In the genomic region with DNA sequence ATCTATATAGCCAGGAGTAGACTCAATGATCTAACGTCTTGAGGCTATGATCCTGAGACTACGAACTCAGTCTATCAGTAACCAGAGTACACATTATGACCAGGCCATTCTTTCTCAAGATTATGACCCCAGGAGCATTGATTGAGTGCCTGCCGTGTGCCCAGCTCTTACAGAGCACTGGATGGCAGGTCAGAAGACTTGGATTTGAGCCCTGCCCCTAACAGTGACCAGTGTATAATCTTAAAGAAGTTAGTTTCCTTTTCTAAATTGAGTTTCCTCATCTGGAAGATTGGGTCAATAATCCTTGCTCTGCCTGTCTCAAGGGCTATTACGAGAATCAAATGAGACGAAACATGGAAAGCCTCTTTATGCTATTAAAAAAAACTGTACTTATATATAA, we compare ENCODE assay signal across 18 cellular contexts. TPM values are rescaled to one million over a fixed set of nuclear protein-coding genes. Genes with fewer than 3 reads are reported as not detected.
DNase-seq lines count a peak whose midpoint lies in the region; ATAC-seq and TF ChIP-seq lines count a peak whose summit lies in the region.
"Had no signal": no experiment of that assay in that cellular context is flagged by ENCODE, and none has a peak within 500 bp of the region (broad histone marks: within the 10 kb centered on the region; RNA-seq: fewer than 3 reads in every experiment).

No MANE protein-coding gene starts in this region.

- intact Hi-C loops in adrenal gland (cut with DNase I) (no loop called here), left lung (cut with DNase I) (no loop called here), upper lobe of right lung (cut with DNase I) (no loop called here)

- H3K27ac Mint-ChIP-seq in progenitor cell of endocrine pancreas: no peak overlapping the region
- H3K27ac Mint-ChIP-seq: CD8-positive, alpha-beta memory T cell had no signal

- no peak overlapping the region for H3K4me3 ChIP-seq in adrenal gland
- no peak overlapping the region for H3K4me3 ChIP-seq in left lung
- no peak overlapping the region for H3K4me3 ChIP-seq in upper lobe of right lung
- H3K4me3 ChIP-seq: A549, GM23248 had no signal

- H3K36me3 Mint-ChIP-seq in progenitor cell of endocrine pancreas (ENCODE audit: insufficient read depth): no peaks in the 10 kb centered on the region
- H3K36me3 Mint-ChIP-seq: CD14-positive monocyte; CD8-positive, alpha-beta memory T cell had no signal

- H3K36me3 ChIP-seq in adrenal gland (replicated peaks in 1 of 2) (peaks cover 0 to 22% of the 10 kb centered on the region in 2 donors), left lung (peaks cover 0 to 29% of the 10 kb centered on the region in 2 donors), upper lobe of right lung (peaks cover under 1% of the 10 kb centered on the region)

- H3K9me3 ChIP-seq in adrenal gland (replicated peaks in 1 of 3) (no peaks in the 10 kb centered on the region), left lung (no peaks in the 10 kb centered on the region), upper lobe of right lung (no peaks in the 10 kb centered on the region)
- H3K9me3 ChIP-seq: A549, Caco-2 had no signal

- DNase-seq in adrenal gland (no peak), caudate nucleus (lab: John Stamatoyannopoulos, UW) (no peak), left lung (no peak), upper lobe of right lung (no peak), AG08396 (ENCODE audit: low spot score) (no peak), cortex of kidney (lab: John Stamatoyannopoulos, UW) (no peak), progenitor cell of endocrine pancreas (ENCODE audit: low spot score, unreplicated experiment) (no peak)
- DNase-seq: Caco-2; CD8-positive, alpha-beta memory T cell; GM23248; H7; IMR-90 had no signal

- WGBS in adrenal gland, 4 donors: 78 to 86% (median 83%) methylated on average over 5 of the region's 5 CpGs

- H3K27me3 ChIP-seq in adrenal gland (no peaks in the 10 kb centered on the region), left lung (no peaks in the 10 kb centered on the region), upper lobe of right lung (no peaks in the 10 kb centered on the region)

- H3K9me3 Mint-ChIP-seq in progenitor cell of endocrine pancreas (ENCODE audit: low read depth): no peaks in the 10 kb centered on the region
- H3K9me3 Mint-ChIP-seq: CD8-positive, alpha-beta memory T cell had no signal

- H3K4me1 Mint-ChIP-seq in progenitor cell of endocrine pancreas (ENCODE audit: low read depth): no peaks in the 10 kb centered on the region
- H3K4me1 Mint-ChIP-seq: CD8-positive, alpha-beta memory T cell had no signal

- TF ChIP-seq CTCF in adrenal gland (IDR thresholded peaks at IDR 0.05) (no peak), left lung (IDR thresholded peaks at IDR 0.05) (no peak), upper lobe of right lung (IDR thresholded peaks at IDR 0.05) (no peak), progenitor cell of endocrine pancreas (IDR thresholded peaks at IDR 0.05; ENCODE audit: unreplicated experiment) (no peak)

- peaks cover 0 to 26% of the 10 kb centered on the region in 2 donors for H3K4me1 ChIP-seq in adrenal gland (replicated peaks in 1 of 2)
- peaks cover 7 to 64% of the 10 kb centered on the region in 2 donors for H3K4me1 ChIP-seq in left lung
- H3K4me1 ChIP-seq in upper lobe of right lung: peaks cover 14% of the 10 kb centered on the region
- H3K4me1 ChIP-seq: A549 had no signal

- TF ChIP-seq POLR2A in adrenal gland (IDR thresholded peaks at IDR 0.05): no peak

- H3K27me3 Mint-ChIP-seq in progenitor cell of endocrine pancreas: no peaks in the 10 kb centered on the region

- ATAC-seq in left lung: peak; percentile 14
- ATAC-seq in upper lobe of right lung: peak; percentile 61
- ATAC-seq: A549 had no signal

- no peak overlapping the region for H3K4me3 Mint-ChIP-seq in progenitor cell of endocrine pancreas (ENCODE audit: low read depth)
- H3K4me3 Mint-ChIP-seq: CD14-positive monocyte; CD8-positive, alpha-beta memory T cell had no signal

- H3K27ac ChIP-seq in adrenal gland (peak overlapping the region in 3 of 5 donors; percentile 19 to 78 (median 38)), caudate nucleus (ENCODE audit: low read depth, low read length) (peak overlapping the region; percentile 20), left lung (peak overlapping the region in 1 of 2 donors; percentile 60), upper lobe of right lung (peak overlapping the region; percentile 7)
- H3K27ac ChIP-seq: A549, GM23248 had no signal

RNA-seq across cellular contexts. Expression of a gene that starts 38.2 kb away (rescaled TPM):
- 100 to 1,000 TPM in 7 of 8 donors, 10 to 100 TPM in 1; 63.8 to 234 (median 160) TPM for total RNA-seq in adrenal gland
- polyA plus RNA-seq in adrenal gland: 10 to 100 TPM; 13.0 to 24.3 (median 18.5) TPM
- total RNA-seq in left lung: 100 to 1,000 TPM; 145 to 220 TPM
- total RNA-seq in upper lobe of right lung: 204 TPM
- 6.6 and 7.3 TPM in 2 replicates for total RNA-seq in progenitor cell of endocrine pancreas
- total RNA-seq: GM23248, IMR-90 had no signal
- polyA plus RNA-seq: AG04450; BJ; CD8-positive, alpha-beta memory T cell; GM23248; IMR-90 had no signal

RNA-seq across cellular contexts. Expression of a gene that starts 51.5 kb away (rescaled TPM):
- total RNA-seq in adrenal gland (1 to 10 TPM in 4 of 8 donors, under 1 TPM in 4; 0.32 to 3.7 (median 1.1) TPM), left lung (1 to 10 TPM in 1 of 2 donors, under 1 TPM in 1; 0.70 to 1.3 TPM), upper lobe of right lung (0.64 TPM), progenitor cell of endocrine pancreas (0.11 TPM in 1 of 2 replicates, not detected in the other)
- polyA plus RNA-seq in adrenal gland: 1 to 10 TPM; 1.5 to 4.3 (median 3.1) TPM
- total RNA-seq: Daoy, GM23248, H7, HT-29, IMR-90 had no signal
- polyA plus RNA-seq: AG04450, BJ, CD14-positive monocyte, GM23248, IMR-90 had no signal
